16 cellular contexts compared by ENCODE assay signal in the genomic region with DNA sequence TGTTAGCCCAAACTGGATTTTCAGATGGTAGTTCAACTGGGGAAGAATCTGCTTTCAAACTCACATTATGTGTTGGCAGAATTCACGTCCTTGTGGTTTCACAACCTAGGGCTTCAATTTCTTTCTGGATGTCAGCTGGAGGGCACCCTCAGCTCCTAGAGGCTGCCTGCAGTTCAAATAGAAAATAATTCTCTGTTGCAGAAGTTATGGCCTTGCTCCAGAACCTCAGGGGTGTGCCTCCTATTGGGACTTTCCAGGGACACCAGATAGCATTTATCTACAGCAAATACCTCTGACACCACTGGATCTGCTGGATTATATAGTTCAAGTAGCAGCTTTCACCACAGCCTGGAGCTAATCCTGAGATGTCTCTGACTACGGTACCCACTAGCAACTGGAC. TPM values are rescaled to one million over a fixed set of nuclear protein-coding genes. Genes with fewer than 3 reads are reported as not detected.
DNase-seq lines count a peak whose midpoint lies in the region; ATAC-seq and TF ChIP-seq lines count a peak whose summit lies in the region.
"Had no signal": no experiment of that assay in that cellular context is flagged by ENCODE, and none has a peak within 500 bp of the region (broad histone marks: within the 10 kb centered on the region; RNA-seq: fewer than 3 reads in every experiment).

No MANE protein-coding gene starts in this region.

- intact Hi-C loops in Right ventricle myocardium superior (cut with DNase I) = no loop called here
- intact Hi-C loops in heart left ventricle (cut with DNase I) = no loop called here
- intact Hi-C loops in mucosa of descending colon (cut with DNase I, micrococcal nuclease) = no loop called here
- intact Hi-C loops in stomach (cut with DNase I; ENCODE audit: low total_unique reads) = no loop called here

- H3K27ac ChIP-seq in heart left ventricle = no peak overlapping the region
- peak overlapping the region in 3 of 5 donors; percentile 21 to 45 (median 29) for H3K27ac ChIP-seq in stomach
- H3K27ac ChIP-seq: 22Rv1, SJSA1 had no signal

- peak; percentile 63 for ATAC-seq in Right ventricle myocardium superior (ENCODE audit: poor library complexity)
- no peak for ATAC-seq in heart left ventricle
- peak; percentile 20 for ATAC-seq in mucosa of descending colon
- no peak for ATAC-seq in GM21423 (IDR thresholded peaks at IDR 0.05; ENCODE audit: unreplicated experiment)

- no peak for TF ChIP-seq EP300 in stomach (IDR thresholded peaks at IDR 0.05)

- DNase-seq in Right ventricle myocardium superior (no peak), heart left ventricle (no peak), fibroblast of peridontal ligament (ENCODE audit: extremely low read depth) (peak; percentile 34), mucosa of descending colon (peak in 1 of 3 donors; percentile 19), stomach (peak; percentile 28), NCI-H2081 (lab: John Stamatoyannopoulos, UW) (no peak)
- no peak for DNase-seq in activated effector memory CD4-positive, alpha-beta T cell treated with Interleukin-2 at 50 U/mL for 16 hours
- DNase-seq: CD8-positive, alpha-beta memory T cell; DND-41; H7; Karpas-422; NCI-H1930; NCI-H524 had no signal

- H3K4me1 ChIP-seq in heart left ventricle = peaks cover 0 to 7% (median 0%) of the 10 kb centered on the region in 12 donors
- no peaks in the 10 kb centered on the region for H3K4me1 ChIP-seq in mucosa of descending colon (ENCODE audit: low read depth)
- peaks cover 4 to 20% (median 16%) of the 10 kb centered on the region in 4 donors for H3K4me1 ChIP-seq in stomach

- H3K4me3 ChIP-seq in heart left ventricle (no peak overlapping the region), mucosa of descending colon (no peak overlapping the region), stomach (no peak overlapping the region)
- H3K4me3 ChIP-seq: SJSA1 had no signal

- H3K27me3 ChIP-seq in heart left ventricle (no peaks in the 10 kb centered on the region), stomach (no peaks in the 10 kb centered on the region)
- H3K27me3 ChIP-seq: SJSA1 had no signal

- H3K36me3 ChIP-seq in heart left ventricle = no peaks in the 10 kb centered on the region
- no peaks in the 10 kb centered on the region for H3K36me3 ChIP-seq in mucosa of descending colon (ENCODE audit: low read depth)
- no peaks in the 10 kb centered on the region for H3K36me3 ChIP-seq in stomach
- H3K36me3 ChIP-seq: SJSA1 had no signal

- TF ChIP-seq CTCF in heart left ventricle (IDR thresholded peaks at IDR 0.05) = no peak
- no peak for TF ChIP-seq CTCF in mucosa of descending colon (IDR thresholded peaks at IDR 0.05)
- no peak for TF ChIP-seq CTCF in stomach (IDR thresholded peaks at IDR 0.05)

- H3K9me3 ChIP-seq in heart left ventricle (no peaks in the 10 kb centered on the region), mucosa of descending colon (no peaks in the 10 kb centered on the region), stomach (no peaks in the 10 kb centered on the region)
- H3K9me3 ChIP-seq: SJSA1 had no signal

- WGBS in heart left ventricle, 4 donors = 34 to 49% (median 47%) methylated on average over 2 of the region's 2 CpGs
- 23 to 54% (median 28%) methylated on average over 2 of the region's 2 CpGs for WGBS in stomach, 5 donors

- TF ChIP-seq POLR2A in heart left ventricle (IDR thresholded peaks at IDR 0.05) (no peak), stomach (IDR thresholded peaks at IDR 0.05) (no peak)

RNA-seq across cellular contexts. Expression of a gene that starts 11.8 kb away (rescaled TPM):
- total RNA-seq in Right ventricle myocardium superior (24.4 TPM), heart left ventricle (10 to 100 TPM; 22.4 to 52.1 (median 28.4) TPM), mucosa of descending colon (10 to 100 TPM; 23.4 to 30.0 (median 29.3) TPM), stomach (10 to 100 TPM in 4 of 5 donors, 1 to 10 TPM in 1; 9.3 to 53.6 (median 42.5) TPM)
- polyA plus RNA-seq in heart left ventricle (10 to 100 TPM in 1 of 2 donors, 1 to 10 TPM in 1; 8.5 to 21.4 TPM), stomach (10 to 100 TPM; 11.6 to 21.8 (median 19.4) TPM)

RNA-seq across cellular contexts. Expression of a gene that starts 58.7 kb away (rescaled TPM):
- total RNA-seq in Right ventricle myocardium superior (516 TPM), heart left ventricle (100 to 1,000 TPM; 402 to 772 (median 504) TPM), mucosa of descending colon (100 to 1,000 TPM; 418 to 517 (median 511) TPM), stomach (100 to 1,000 TPM; 271 to 419 (median 293) TPM)
- polyA plus RNA-seq in heart left ventricle (100 to 1,000 TPM; 255 to 338 TPM), stomach (100 to 1,000 TPM; 113 to 359 (median 141) TPM)

Comparison
In these comparisons a context has a peak if more than half of its experiments do, and no peak if none do; other contexts are left out.
1. ATAC-seq: peak in Right ventricle myocardium superior (single experiment) and mucosa of descending colon (single experiment); none in heart left ventricle (0 of 4) and GM21423 (single experiment).
2. DNase-seq: peak in fibroblast of peridontal ligament (single experiment) and stomach (single experiment); none in Right ventricle myocardium superior (single experiment), heart left ventricle (0 of 5), NCI-H2081 (0 of 2) and activated effector memory CD4-positive, alpha-beta T cell treated with Interleukin-2 at 50 U/mL for 16 hours (single experiment).
3. H3K27ac ChIP-seq: peak in stomach (3 of 5); none in heart left ventricle (0 of 12).